ENCODE assay signal across 8 cellular contexts in genomic region chr9:123928471-123929176, GRCh38. TPM values are rescaled to one million over a fixed set of nuclear protein-coding genes. Genes with fewer than 3 reads are reported as not detected.
A peak's percentile ranks its signal among the peaks of the same experiment; 100 is the strongest.
DNase-seq lines count a peak whose midpoint lies in the region; ATAC-seq, FAIRE-seq and TF ChIP-seq lines count a peak whose summit lies in the region.

No MANE protein-coding gene starts in this region.

- H3K4me1 ChIP-seq in A549, result peaks cover 66% of the 10 kb centered on the region
- H3K4me1 ChIP-seq in GM23248 (ENCODE audit: insufficient read depth), result peaks cover 34% of the 10 kb centered on the region

- H3K27me3 ChIP-seq in GM23248 (replicated peaks; ENCODE audit: insufficient read depth), result no peaks in the 10 kb centered on the region

- POLR2A ChIA-PET in A549 (lab: Yijun Ruan, JAX), result no interaction called here

- TF ChIP-seq POLR2A in A549 (IDR thresholded peaks at IDR 0.05; ENCODE audit: low read length), result no peak

- peaks cover 6% of the 10 kb centered on the region for H3K4me1 Mint-ChIP-seq in glutamatergic neuron (ENCODE audit: low read depth, unreplicated experiment)

- peak overlapping the region; percentile 90 for H3K4me3 Mint-ChIP-seq in glutamatergic neuron (ENCODE audit: unreplicated experiment)

- intact Hi-C loops in sciatic nerve (cut with DNase I), result no loop called here

- TF ChIP-seq CTCF in A549 (IDR thresholded peaks at IDR 0.05), result no peak
- TF ChIP-seq CTCF in glutamatergic neuron (IDR thresholded peaks at IDR 0.05; ENCODE audit: partially characterized antibody, unreplicated experiment), result no peak

- peaks cover 16% of the 10 kb centered on the region; the same call in 1 of the 2 replicates for H4K20me1 ChIP-seq in GM23248 (ENCODE audit: insufficient read depth)

- in situ Hi-C loops in GM23248 (cut with MboI), result no loop called here

- peak overlapping the region; percentile 78 for H3K9ac ChIP-seq in GM23248

- H3K9me3 ChIP-seq in A549, result peaks cover 7% of the 10 kb centered on the region; the same call in 2 of the 3 replicates
- H3K9me3 ChIP-seq in GM23248 (ENCODE audit: low read depth), result no peaks in the 10 kb centered on the region

- H3K9me3 Mint-ChIP-seq in glutamatergic neuron (ENCODE audit: unreplicated experiment), result peaks cover 11% of the 10 kb centered on the region

- H3K79me2 ChIP-seq in GM23248 (ENCODE audit: insufficient read depth), result peaks cover 38% of the 10 kb centered on the region

- peaks cover 5% of the 10 kb centered on the region for H3K36me3 Mint-ChIP-seq in glutamatergic neuron (ENCODE audit: unreplicated experiment)

- no peak for DNase-seq in A549 (ENCODE audit: low read depth in 1 of 2, low spot score in 1 of 2)
- peak; percentile 81 for DNase-seq in GM23248
- DNase-seq in activated CD4-positive, alpha-beta T cell treated with anti-CD3 and anti-CD28 coated beads, Interleukin-2, amount 50 U/mL, for 4 hours, result peak; percentile 8 to 12
- no peak for DNase-seq in glutamatergic neuron
- no peak for DNase-seq in sciatic nerve (ENCODE audit: low spot score)
- DNase-seq in caudate nucleus (lab: John Stamatoyannopoulos, UW), result no peak
- no peak for DNase-seq in amygdala (lab: John Stamatoyannopoulos, UW)

- H3K27ac ChIP-seq in A549 (peak overlapping the region; percentile 97 to 100), GM23248 (peak overlapping the region; percentile 30), caudate nucleus (ENCODE audit: low read depth, low read length) (no peak overlapping the region)

- ATAC-seq in A549 (no peak), sciatic nerve (peak; percentile 72), HG03520 (IDR thresholded peaks at IDR 0.05; ENCODE audit: unreplicated experiment) (no peak)

- peak overlapping the region; percentile 57 for H2AFZ ChIP-seq in GM23248

- TF ChIP-seq RAD21 in A549 (conservative IDR thresholded peaks at IDR 0.05 in 1 of 2, IDR thresholded peaks at IDR 0.05 in 1 of 2), result no peak

- 39% methylated on average over 7 of the region's 7 CpGs for WGBS in A549 (ENCODE audit: missing lambda C conversion rate)
- 2 to 3% methylated on average over 7 of the region's 7 CpGs for WGBS in GM23248 (ENCODE audit: low coverage in 1 of 2, low lambda C conversion rate in 2 of 2, missing lambda C conversion rate in 2 of 2), 2 experiments

- no peaks in the 10 kb centered on the region for H3K36me3 ChIP-seq in GM23248 (ENCODE audit: low read depth)

- no peaks in the 10 kb centered on the region for H3K9me2 ChIP-seq in GM23248 (ENCODE audit: insufficient read depth)

- H3F3A ChIP-seq in GM23248 (ENCODE audit: insufficient read depth), result peaks cover 36% of the 10 kb centered on the region

- H3K4me2 ChIP-seq in A549, result peak overlapping the region; percentile 89
- H3K4me2 ChIP-seq in GM23248 (ENCODE audit: unreplicated experiment), result peak overlapping the region; percentile 81

- H3K27me3 Mint-ChIP-seq in glutamatergic neuron (ENCODE audit: unreplicated experiment), result peaks cover 3% of the 10 kb centered on the region

- FAIRE-seq in A549 (lab: Jason Lieb, UNC), result no peak

- peak overlapping the region; percentile 60 for H3K27ac Mint-ChIP-seq in glutamatergic neuron (ENCODE audit: unreplicated experiment)

- H3K4me3 ChIP-seq in A549 (peak overlapping the region; percentile 95), GM23248 (peak overlapping the region; percentile 75)

- no peak for TF ChIP-seq EP300 in A549 (IDR thresholded peaks at IDR 0.05)

- CTCF ChIA-PET in A549 (lab: Yijun Ruan, JAX), result interaction anchor here (0.6 to 0.9 kb wide), 2 partner anchors 80 to 278 kb away, joined by 3 read pairs; no protein-coding TSS in a partner anchor

TF ChIP-seq in A549, 52 proteins besides CTCF, POLR2A, EP300 and RAD21:
- TF ChIP-seq, protein P1, sequence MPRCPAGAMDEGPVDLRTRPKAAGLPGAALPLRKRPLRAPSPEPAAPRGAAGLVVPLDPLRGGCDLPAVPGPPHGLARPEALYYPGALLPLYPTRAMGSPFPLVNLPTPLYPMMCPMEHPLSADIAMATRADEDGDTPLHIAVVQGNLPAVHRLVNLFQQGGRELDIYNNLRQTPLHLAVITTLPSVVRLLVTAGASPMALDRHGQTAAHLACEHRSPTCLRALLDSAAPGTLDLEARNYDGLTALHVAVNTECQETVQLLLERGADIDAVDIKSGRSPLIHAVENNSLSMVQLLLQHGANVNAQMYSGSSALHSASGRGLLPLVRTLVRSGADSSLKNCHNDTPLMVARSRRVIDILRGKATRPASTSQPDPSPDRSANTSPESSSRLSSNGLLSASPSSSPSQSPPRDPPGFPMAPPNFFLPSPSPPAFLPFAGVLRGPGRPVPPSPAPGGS (IDR thresholded peaks at IDR 0.05), result no peak
- TF ChIP-seq NPAS2 (CRISPR knock-in tag; IDR thresholded peaks at IDR 0.05; ENCODE audit: borderline replicate concordance) (no peak), KDM5A (IDR thresholded peaks at IDR 0.05) (no peak), ZSCAN20 (CRISPR knock-in tag; IDR thresholded peaks at IDR 0.05) (no peak), RARB (CRISPR knock-in tag; IDR thresholded peaks at IDR 0.05) (no peak), CBX8 (IDR thresholded peaks at IDR 0.05) (no peak), BHLHE40 (IDR thresholded peaks at IDR 0.05; ENCODE audit: low read depth, low read length) (no peak), PHF8 (IDR thresholded peaks at IDR 0.05; ENCODE audit: borderline replicate concordance, low read depth) (no peak)
TF ChIP-seq in A549: peak in this region for 0.

RNA-seq across cellular contexts. Expression of gene DENND1A, which starts 1.3 kb away (rescaled TPM):
- 21.9 and 22.1 TPM in 2 replicates for polyA plus RNA-seq in A549 (2011; rRNA removed)
- 13.7 and 17.2 TPM in 2 replicates for polyA plus RNA-seq in A549 (2012; cell fraction: cytosol; rRNA removed)
- 16.6 and 21.5 TPM in 2 replicates for polyA plus RNA-seq in A549 (2012; cell fraction: nucleus; rRNA removed)
- polyA plus RNA-seq in A549 (2017; fragmentation: RNase III; extraction: RNeasy Plus Mini Kit Qiagen cat#74134 plus additional on column Dnase treatment), result 14.9 to 15.6 TPM (median 15.1 TPM) in 3 replicates
- 66.5 and 71.0 TPM in 2 replicates for polyA minus RNA-seq in A549 (2011; rRNA and poly(A)+ RNA removed)
- 16.4 and 22.3 TPM in 2 replicates for total RNA-seq in GM23248 (2014; rRNA removed; shearing (Covaris generic))
- 13.2 and 15.3 TPM in 2 replicates for polyA plus RNA-seq in GM23248 (2016; fragmentation: Nextera tagmentation; extraction: Ambion mirVana)
- 13.9 TPM for total RNA-seq in glutamatergic neuron (ENCODE audit: unreplicated experiment)
- total RNA-seq in sciatic nerve, result 26.1 TPM

Comparison
In these comparisons a context has a peak if more than half of its experiments do, and no peak if none do; other contexts are left out.
1. DNase-seq: peak in GM23248 (single experiment) and activated CD4-positive, alpha-beta T cell treated with anti-CD3 and anti-CD28 coated beads, Interleukin-2, amount 50 U/mL, for 4 hours (2 of 2); none in A549 (0 of 2), glutamatergic neuron (single experiment), sciatic nerve (single experiment), caudate nucleus (0 of 61) and amygdala (0 of 56).